Comparison of ENCODE assay signal across 13 cellular contexts in genomic region chr2:54239427-54239826, GRCh38. TPM values are rescaled to one million over a fixed set of nuclear protein-coding genes. Genes with fewer than 3 reads are reported as not detected.
DNase-seq lines count a peak whose midpoint lies in the region; ATAC-seq and TF ChIP-seq lines count a peak whose summit lies in the region.
"Had no signal": no experiment of that assay in that cellular context is flagged by ENCODE, and none has a peak within 500 bp of the region (broad histone marks: within the 10 kb centered on the region; RNA-seq: fewer than 3 reads in every experiment).

No MANE protein-coding gene starts in this region.

- peaks cover 1% of the 10 kb centered on the region for H3K4me1 Mint-ChIP-seq in activated naive CD8-positive, alpha-beta T cell treated with anti-CD3 and anti-CD28 coated beads, Interleukin-2, amount 50 U/mL, for 24 hours
- no peaks in the 10 kb centered on the region for H3K4me1 Mint-ChIP-seq in activated naive CD8-positive, alpha-beta T cell treated with anti-CD3 and anti-CD28 coated beads for 36 hours
- no peaks in the 10 kb centered on the region for H3K4me1 Mint-ChIP-seq in Calu3 (ENCODE audit: low read depth, unreplicated experiment)
- H3K4me1 Mint-ChIP-seq: stimulated activated naive B cell treated with anti-CD40 and anti-IgM and Interleukin-4, amounts not matched to agents 10 μg/mL and 1 μg/mL and 100 μg/mL, for 72 hours had no signal

- H3K9me3 Mint-ChIP-seq in activated naive CD8-positive, alpha-beta T cell treated with anti-CD3 and anti-CD28 coated beads, Interleukin-2, amount 50 U/mL, for 24 hours = peaks cover 14% of the 10 kb centered on the region
- H3K9me3 Mint-ChIP-seq in activated naive CD8-positive, alpha-beta T cell treated with anti-CD3 and anti-CD28 coated beads for 36 hours = peaks cover 5% of the 10 kb centered on the region
- H3K9me3 Mint-ChIP-seq in Calu3 (ENCODE audit: low read depth, unreplicated experiment) = peaks cover 5% of the 10 kb centered on the region

- no peaks in the 10 kb centered on the region for H3K36me3 ChIP-seq in thoracic aorta
- H3K36me3 ChIP-seq: breast epithelium, left lung, Peyer's patch had no signal

- no TSS peak for BruUV-seq in Calu3 (replicated peaks; lab: Mats Ljungman, UMichigan)

- peaks cover 19 to 36% of the 10 kb centered on the region in 2 donors for H3K4me1 ChIP-seq in thoracic aorta (ENCODE audit: control insufficient read depth in 1 of 2, low read depth in 2 of 2)
- H3K4me1 ChIP-seq: breast epithelium, foreskin keratinocyte, left lung, Peyer's patch had no signal

- no peak for TF ChIP-seq CTCF in thoracic aorta (IDR thresholded peaks at IDR 0.05)
- no peak for TF ChIP-seq CTCF in Calu3 (IDR thresholded peaks at IDR 0.05; ENCODE audit: unreplicated experiment)

- no peak overlapping the region for H3K4me3 Mint-ChIP-seq in activated naive CD8-positive, alpha-beta T cell treated with anti-CD3 and anti-CD28 coated beads, Interleukin-2, amount 50 U/mL, for 24 hours
- no peak overlapping the region for H3K4me3 Mint-ChIP-seq in activated naive CD8-positive, alpha-beta T cell treated with anti-CD3 and anti-CD28 coated beads for 36 hours
- H3K4me3 Mint-ChIP-seq in Calu3 (ENCODE audit: low read depth, unreplicated experiment) = no peak overlapping the region
- H3K4me3 Mint-ChIP-seq: stimulated activated naive B cell treated with anti-CD40 and anti-IgM and Interleukin-4, amounts not matched to agents 10 μg/mL and 1 μg/mL and 100 μg/mL, for 72 hours had no signal

- H3K27ac Mint-ChIP-seq in activated naive CD8-positive, alpha-beta T cell treated with anti-CD3 and anti-CD28 coated beads, Interleukin-2, amount 50 U/mL, for 24 hours = no peak overlapping the region
- H3K27ac Mint-ChIP-seq in activated naive CD8-positive, alpha-beta T cell treated with anti-CD3 and anti-CD28 coated beads for 36 hours = no peak overlapping the region
- H3K27ac Mint-ChIP-seq in Calu3 (ENCODE audit: unreplicated experiment) = no peak overlapping the region
- H3K27ac Mint-ChIP-seq: stimulated activated naive B cell treated with anti-CD40 and anti-IgM and Interleukin-4, amounts not matched to agents 10 μg/mL and 1 μg/mL and 100 μg/mL, for 72 hours had no signal

- ATAC-seq in activated naive CD8-positive, alpha-beta T cell treated with anti-CD3 and anti-CD28 coated beads, Interleukin-2, amount 50 U/mL, for 24 hours = peak; percentile 52
- peak; percentile 13 for ATAC-seq in thoracic aorta (ENCODE audit: insufficient number of reproducible peaks, low FRiP score, low read depth)
- ATAC-seq: foreskin keratinocyte, left lung had no signal

- H3K9me3 ChIP-seq in thoracic aorta = no peaks in the 10 kb centered on the region
- H3K9me3 ChIP-seq: breast epithelium, Peyer's patch had no signal

- no peaks in the 10 kb centered on the region for H3K27me3 ChIP-seq in thoracic aorta (replicated peaks; ENCODE audit: insufficient read depth)
- H3K27me3 ChIP-seq: breast epithelium, foreskin keratinocyte, left lung, Peyer's patch had no signal

- peak overlapping the region; percentile 65 to 77 for H3K27ac ChIP-seq in thoracic aorta
- H3K27ac ChIP-seq: foreskin keratinocyte, left lung, Peyer's patch had no signal

- no peaks in the 10 kb centered on the region for H3K27me3 Mint-ChIP-seq in activated naive CD8-positive, alpha-beta T cell treated with anti-CD3 and anti-CD28 coated beads, Interleukin-2, amount 50 U/mL, for 24 hours
- H3K27me3 Mint-ChIP-seq in activated naive CD8-positive, alpha-beta T cell treated with anti-CD3 and anti-CD28 coated beads for 36 hours = no peaks in the 10 kb centered on the region
- H3K27me3 Mint-ChIP-seq in Calu3 (ENCODE audit: unreplicated experiment) = no peaks in the 10 kb centered on the region
- H3K27me3 Mint-ChIP-seq: stimulated activated naive B cell treated with anti-CD40 and anti-IgM and Interleukin-4, amounts not matched to agents 10 μg/mL and 1 μg/mL and 100 μg/mL, for 72 hours had no signal

- peaks cover 7% of the 10 kb centered on the region for H3K36me3 Mint-ChIP-seq in activated naive CD8-positive, alpha-beta T cell treated with anti-CD3 and anti-CD28 coated beads, Interleukin-2, amount 50 U/mL, for 24 hours (ENCODE audit: low read depth)
- peaks cover 7% of the 10 kb centered on the region for H3K36me3 Mint-ChIP-seq in activated naive CD8-positive, alpha-beta T cell treated with anti-CD3 and anti-CD28 coated beads for 36 hours
- no peaks in the 10 kb centered on the region for H3K36me3 Mint-ChIP-seq in Calu3 (ENCODE audit: insufficient read depth, unreplicated experiment)

- intact Hi-C loops in Calu3 (cut with micrococcal nuclease; ENCODE audit: unreplicated experiment) = no loop called here

- DNase-seq in activated naive CD8-positive, alpha-beta T cell treated with anti-CD3 and anti-CD28 coated beads, Interleukin-2, amount 50 U/mL, for 24 hours = no peak
- no peak for DNase-seq in activated naive CD8-positive, alpha-beta T cell treated with anti-CD3 and anti-CD28 coated beads for 36 hours
- DNase-seq in NCI-H69 (lab: John Stamatoyannopoulos, UW) (peak; percentile 69), fibroblast of the conjunctiva (ENCODE audit: low read depth) (peak; percentile 49), thoracic aorta (ENCODE audit: low spot score) (no peak), Calu3 (no peak)
- no peak for DNase-seq in stimulated activated CD8-positive, alpha-beta memory T cell treated with anti-CD3 and anti-CD28 coated beads, Interleukin-4, amount 100 ng/mL, for 48 hours
- DNase-seq in activated CD4-positive, alpha-beta T cell treated with anti-CD3 and anti-CD28 coated beads for 4 hours = no peak
- DNase-seq: foreskin keratinocyte; left lung; Peyer's patch; stimulated activated naive B cell treated with anti-CD40 and anti-IgM and Interleukin-4, amounts not matched to agents 10 μg/mL and 1 μg/mL and 100 μg/mL, for 72 hours had no signal

- H3K4me3 ChIP-seq in thoracic aorta = no peak overlapping the region
- H3K4me3 ChIP-seq: breast epithelium, left lung, Peyer's patch had no signal

- CTCF ChIA-PET in Calu3 (lab: Charles Lee) = no interaction called here

RNA-seq across cellular contexts. Expression of gene TSPYL6, which starts 16.6 kb away (rescaled TPM):
- total RNA-seq in activated naive CD8-positive, alpha-beta T cell treated with anti-CD3 and anti-CD28 coated beads for 36 hours = not detected
- total RNA-seq in thoracic aorta = under 1 TPM in 1 of 2 donors, not detected in 1; 0.14 TPM
- total RNA-seq in Calu3 (2022) = not detected in 2 replicates
- total RNA-seq: breast epithelium, foreskin keratinocyte, left lung, Peyer's patch had no signal

Comparison
In these comparisons a context has a peak if more than half of its experiments do, and no peak if none do; other contexts are left out.
1. DNase-seq: peak in NCI-H69 (single experiment) and fibroblast of the conjunctiva (single experiment); none in activated naive CD8-positive, alpha-beta T cell treated with anti-CD3 and anti-CD28 coated beads, Interleukin-2, amount 50 U/mL, for 24 hours (single experiment), activated naive CD8-positive, alpha-beta T cell treated with anti-CD3 and anti-CD28 coated beads for 36 hours (single experiment), thoracic aorta (single experiment), stimulated activated CD8-positive, alpha-beta memory T cell treated with anti-CD3 and anti-CD28 coated beads, Interleukin-4, amount 100 ng/mL, for 48 hours (single experiment), activated CD4-positive, alpha-beta T cell treated with anti-CD3 and anti-CD28 coated beads for 4 hours (0 of 2) and Calu3 (single experiment).